In the genomic region with DNA sequence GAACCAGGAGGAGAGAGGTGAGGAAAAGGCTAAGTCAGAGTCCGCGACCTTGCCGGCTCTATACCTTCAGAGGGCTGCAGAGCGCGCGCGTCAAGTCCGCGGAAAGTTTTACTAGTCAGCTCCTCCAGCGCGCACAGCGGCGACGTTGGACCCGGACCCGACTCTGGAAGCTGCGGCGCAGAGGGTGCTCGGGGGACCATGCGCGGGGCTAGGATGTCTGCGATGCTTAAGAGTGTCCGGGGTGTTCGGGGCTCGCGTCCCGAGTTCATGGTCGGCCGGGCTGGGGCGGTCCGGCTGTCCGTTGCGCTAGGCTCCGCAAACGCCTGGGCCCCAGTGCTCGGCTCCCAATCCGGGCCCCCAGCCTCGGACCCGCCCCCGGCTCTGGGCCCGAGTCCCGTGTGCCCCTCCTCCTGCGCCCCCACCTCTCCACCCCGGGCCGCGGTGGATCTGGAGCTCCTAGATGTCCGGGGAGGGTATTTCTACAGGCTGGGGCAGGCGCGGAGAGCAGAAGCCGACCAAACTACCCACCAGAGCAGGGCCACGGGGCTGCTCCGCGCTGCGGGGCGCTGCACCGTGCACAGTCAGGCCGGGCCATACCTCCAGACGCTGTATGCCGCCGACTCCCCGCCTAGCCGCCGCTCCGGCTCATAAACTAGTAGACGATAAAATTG, we compare ENCODE assay signal across 8 cellular contexts. TPM values are rescaled to one million over a fixed set of nuclear protein-coding genes. Genes with fewer than 3 reads are reported as not detected.
DNase-seq lines count a peak whose midpoint lies in the region; ATAC-seq lines count a peak whose summit lies in the region.

LBX2 (minus strand) TSS at position 335 of the 671 bp plus-strand sequence; CDS start at position 269, 66 bp downstream.

- intact Hi-C loops in posterior vena cava (cut with DNase I) = no loop called here

- ATAC-seq in HG02610 (IDR thresholded peaks at IDR 0.05; ENCODE audit: unreplicated experiment) = no peak

- DNase-seq in Daoy (ENCODE audit: low read depth) (peak; percentile 40), fibroblast of peridontal ligament (ENCODE audit: extremely low read depth) (peak; percentile 30), posterior vena cava (ENCODE audit: low spot score) (peak; percentile 80), GDM1 (lab: John Stamatoyannopoulos, UW) (no peak), occipital lobe (lab: John Stamatoyannopoulos, UW) (no peak), NCI-H524 (lab: John Stamatoyannopoulos, UW) (no peak)
- peak; percentile 66 for DNase-seq in activated CD4-positive, alpha-beta T cell treated with anti-CD3 and anti-CD28 coated beads for 48 hours

RNA-seq across cellular contexts. Expression of gene LBX2, which starts in this region (rescaled TPM):
- 0.97 and 1.7 TPM in 2 replicates for total RNA-seq in Daoy (2014; rRNA removed; shearing (Covaris generic))
- total RNA-seq in posterior vena cava (1 to 10 TPM in 1 of 2 donors, not detected in 1; 1.5 TPM), occipital lobe (not detected)

Comparison
In these comparisons a context has a peak if more than half of its experiments do, and no peak if none do; other contexts are left out.
1. DNase-seq: peak in Daoy (single experiment), activated CD4-positive, alpha-beta T cell treated with anti-CD3 and anti-CD28 coated beads for 48 hours (single experiment), fibroblast of peridontal ligament (single experiment) and posterior vena cava (single experiment); none in GDM1 (single experiment), occipital lobe (single experiment) and NCI-H524 (0 of 2).